Comparison of ENCODE assay signal across 8 cellular contexts in the genomic region with DNA sequence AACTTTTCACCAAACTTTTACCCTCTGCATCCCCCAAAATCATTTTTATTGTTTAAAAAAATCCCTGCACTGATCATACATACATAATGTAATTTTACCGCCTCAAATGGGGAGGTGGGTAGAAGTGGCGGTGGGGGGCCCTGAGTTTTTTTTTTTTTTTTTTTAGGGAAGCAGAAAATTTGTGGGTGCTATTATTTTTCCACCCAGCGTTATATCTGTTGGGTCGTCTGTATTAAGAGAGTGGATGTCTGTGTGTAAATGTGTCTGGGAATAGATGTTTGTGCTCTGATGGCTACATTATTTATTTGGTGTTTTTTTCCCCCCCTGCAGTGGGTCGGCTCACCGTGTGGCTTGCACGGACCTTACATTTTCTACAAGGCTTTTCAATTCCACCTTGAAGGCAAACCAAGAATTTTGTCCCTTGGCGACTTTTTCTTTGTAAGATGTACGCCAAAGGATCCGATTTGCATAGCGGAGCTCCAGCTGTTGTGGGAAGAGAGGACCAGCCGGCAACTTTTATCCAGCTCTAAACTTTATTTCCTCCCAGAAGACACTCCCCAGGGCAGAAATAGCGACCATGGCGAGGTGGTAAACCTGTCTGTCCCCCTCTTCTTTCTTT. TPM values are rescaled to one million over a fixed set of nuclear protein-coding genes. Genes with fewer than 3 reads are reported as not detected.
DNase-seq lines count a peak whose midpoint lies in the region; ATAC-seq and TF ChIP-seq lines count a peak whose summit lies in the region.

No MANE protein-coding gene starts in this region.

- H3K4me3 ChIP-seq in cardiac fibroblast (replicated peaks in 1 of 2; ENCODE audit: low read depth in 2 of 2, low read length in 2 of 2) (peak overlapping the region; percentile 81 to 86), left lung (peak overlapping the region; percentile 62 to 78), thoracic aorta (peak overlapping the region; percentile 97)

- TF ChIP-seq CTCF in cardiac fibroblast (IDR thresholded peaks at IDR 0.05; ENCODE audit: low read depth, low read length), result no peak
- no peak for TF ChIP-seq CTCF in left lung (IDR thresholded peaks at IDR 0.05)
- no peak for TF ChIP-seq CTCF in thoracic aorta (IDR thresholded peaks at IDR 0.05)

- peak; percentile 2 for ATAC-seq in left lung
- ATAC-seq in thoracic aorta (ENCODE audit: insufficient number of reproducible peaks, low FRiP score, low read depth), result no peak
- no peak for ATAC-seq in GM18520 (IDR thresholded peaks at IDR 0.05; ENCODE audit: unreplicated experiment)

- no peaks in the 10 kb centered on the region for H3K9me3 ChIP-seq in left lung
- no peaks in the 10 kb centered on the region for H3K9me3 ChIP-seq in thoracic aorta

- DNase-seq in ELR (ENCODE audit: low read depth) (peak; percentile 59), NCI-H146 (lab: John Stamatoyannopoulos, UW) (peak; percentile 42), cardiac fibroblast (ENCODE audit: low read depth in 2 of 2) (peak; percentile 46 to 61), left lung (no peak), thoracic aorta (ENCODE audit: low spot score) (no peak), NCI-H2196 treated with DMSO at 0.1 percent for 48 hours (lab: John Stamatoyannopoulos, UW; ENCODE audit: unreplicated experiment) (no peak)
- no peak for DNase-seq in stimulated activated naive CD4-positive, alpha-beta T cell (lab: John Stamatoyannopoulos, UW)

- no peaks in the 10 kb centered on the region for H3K27me3 ChIP-seq in left lung
- H3K27me3 ChIP-seq in thoracic aorta (replicated peaks; ENCODE audit: insufficient read depth), result no peaks in the 10 kb centered on the region

- H3K27ac ChIP-seq in left lung, result peak overlapping the region; percentile 99
- H3K27ac ChIP-seq in thoracic aorta, result peak overlapping the region; percentile 98 to 99

- intact Hi-C loops in left lung (cut with DNase I), result loop anchor here in 1 of 2 donors (10.0 kb wide), 1 partner anchor 143 kb away; no protein-coding TSS in a partner anchor

- H3K36me3 ChIP-seq in left lung (no peaks in the 10 kb centered on the region), thoracic aorta (no peaks in the 10 kb centered on the region)

- H3K4me1 ChIP-seq in left lung, result peaks cover 10 to 62% of the 10 kb centered on the region in 2 donors
- peaks cover 17 to 45% of the 10 kb centered on the region in 2 donors for H3K4me1 ChIP-seq in thoracic aorta (ENCODE audit: control insufficient read depth in 1 of 2, low read depth in 2 of 2)

RNA-seq across cellular contexts. Expression of a gene that starts 0.4 kb away (rescaled TPM):
- 10 to 100 TPM; 29.9 to 37.9 TPM for total RNA-seq in left lung
- 10 to 100 TPM; 60.7 to 80.4 TPM for total RNA-seq in thoracic aorta

Comparison
In these comparisons a context has a peak if more than half of its experiments do, and no peak if none do; other contexts are left out.
1. DNase-seq: peak in ELR (single experiment), NCI-H146 (single experiment) and cardiac fibroblast (2 of 2); none in left lung (0 of 2), thoracic aorta (single experiment), NCI-H2196 treated with DMSO at 0.1 percent for 48 hours (single experiment) and stimulated activated naive CD4-positive, alpha-beta T cell (0 of 6).
2. Peak in every context shown above with its lines, with median percentiles within 50 percentile points of each other: H3K4me3 ChIP-seq.